8 cellular contexts compared by ENCODE assay signal in genomic region chr2:191758420-191759199, GRCh38.
A peak's percentile ranks its signal among the peaks of the same experiment; 100 is the strongest.
DNase-seq lines count a peak whose midpoint lies in the region; ATAC-seq and TF ChIP-seq lines count a peak whose summit lies in the region.

No MANE protein-coding gene starts in this region.

- DNase-seq in AG09319 (ENCODE audit: extremely low read depth, low read depth) (no peak), NCI-H2171 (lab: John Stamatoyannopoulos, UW) (peak; percentile 43), ecto neural progenitor cell (ENCODE audit: low spot score) (peak; percentile 59), mucosa of gallbladder (ENCODE audit: low spot score) (peak; percentile 56), ureter (ENCODE audit: low spot score) (peak; percentile 64)

- peak; percentile 35 for TF ChIP-seq CTCF in AG09319 (IDR thresholded peaks at IDR 0.05; ENCODE audit: low read depth, low read length)

- ATAC-seq in GM18861 (IDR thresholded peaks at IDR 0.05; ENCODE audit: unreplicated experiment) (peak; percentile 100), HG02973 (IDR thresholded peaks at IDR 0.05; ENCODE audit: unreplicated experiment) (peak; percentile 100)
- peak; percentile 98 to 99 for ATAC-seq in activated CD4-positive, CD25-positive, alpha-beta regulatory T cell treated with anti-CD3 and anti-CD28 coated beads, Interleukin-2, amount 50 U/mL, for 24 hours
